19 cellular contexts compared by ENCODE assay signal in the genomic region with DNA sequence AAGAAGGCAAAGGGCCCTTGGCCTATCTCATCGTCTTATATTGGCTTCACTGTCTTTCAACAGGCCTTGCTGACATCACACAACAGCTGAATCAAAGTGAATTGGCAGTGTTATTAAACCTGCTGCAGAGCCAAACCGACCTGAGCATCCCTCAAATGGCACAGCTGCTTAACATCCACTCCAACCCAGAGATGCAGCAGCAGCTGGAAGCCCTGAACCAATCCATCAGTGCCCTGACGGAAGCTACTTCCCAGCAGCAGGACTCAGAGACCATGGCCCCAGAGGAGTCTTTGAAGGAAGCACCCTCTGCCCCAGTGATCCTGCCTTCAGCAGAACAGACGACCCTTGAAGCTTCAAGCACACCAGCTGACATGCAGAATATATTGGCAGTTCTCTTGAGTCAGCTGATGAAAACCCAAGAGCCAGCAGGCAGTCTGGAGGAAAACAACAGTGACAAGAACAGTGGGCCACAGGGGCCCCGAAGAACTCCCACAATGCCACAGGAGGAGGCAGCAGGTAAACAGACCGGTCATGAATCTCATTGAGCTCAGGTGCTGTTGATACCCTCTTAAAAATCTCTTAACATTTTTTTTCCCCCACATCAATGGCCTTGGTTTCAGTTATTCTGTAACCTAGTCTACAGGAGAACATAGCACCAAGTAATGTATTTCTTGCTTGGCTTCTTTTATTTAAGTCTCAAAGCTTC.
DNase-seq lines count a peak whose midpoint lies in the region; ATAC-seq and TF ChIP-seq lines count a peak whose summit lies in the region.
"Had no signal": no experiment of that assay in that cellular context is flagged by ENCODE, and none has a peak within 500 bp of the region (broad histone marks: within the 10 kb centered on the region; RNA-seq: fewer than 3 reads in every experiment).

No MANE protein-coding gene starts in this region.

- no peaks in the 10 kb centered on the region; the same call in none of the 2 replicates for H3F3A ChIP-seq in GM23338 (replicated peaks; ENCODE audit: low read depth)

- no peak overlapping the region for H3K4me3 Mint-ChIP-seq in GM23338

- H3K4me1 Mint-ChIP-seq in GM23338 = no peaks in the 10 kb centered on the region

- H3K4me2 ChIP-seq in GM23338 = no peak overlapping the region
- H3K4me2 ChIP-seq: BLaER1 treated with 17β-estradiol and CSF1 and Interleukin-3, amounts not matched to agents 10 nM and 100 nM had no signal

- H3K36me3 Mint-ChIP-seq in GM23338 (ENCODE audit: low read depth) = peaks cover 70% of the 10 kb centered on the region

- WGBS in heart left ventricle, 4 donors = 49 to 69% (median 59%) methylated on average over 6 of the region's 6 CpGs

- ATAC-seq in GM23338 (no peak), heart left ventricle (no peak)
- ATAC-seq: PC-3, SK-N-SH treated with all-trans-retinoic acid at 6 μM for 48 hours had no signal

- H2AFZ ChIP-seq in GM23338 = no peak overlapping the region

- no peaks in the 10 kb centered on the region for H3K9me3 ChIP-seq in heart left ventricle
- H3K9me3 ChIP-seq: BLaER1 treated with 17β-estradiol and CSF1 and Interleukin-3, amounts not matched to agents 10 nM and 100 nM had no signal

- H3K9me3 Mint-ChIP-seq in GM23338 = no peaks in the 10 kb centered on the region; the same call in 2 of the 3 replicates

- intact Hi-C loops in dorsolateral prefrontal cortex (cut with DNase I) = loop anchor here in 1 of 2 donors (5.0 kb wide), 1 partner anchor 226 kb away; no protein-coding TSS in a partner anchor
- intact Hi-C loops in heart left ventricle (cut with DNase I) = loop anchor here in 3 of 10 donors (5.0 to 10.0 kb wide), 2 partner anchors 91 to 96 kb away; no protein-coding TSS in a partner anchor

- no peak for TF ChIP-seq CTCF in GM23338 (conservative IDR thresholded peaks at IDR 0.05; ENCODE audit: low read depth in 2 of 2)
- TF ChIP-seq CTCF in dorsolateral prefrontal cortex (IDR thresholded peaks at IDR 0.05 in 54 of 56, conservative IDR thresholded peaks at IDR 0.05 in 2 of 56; ENCODE audit: low read depth in 1 of 56, partially characterized antibody in 56 of 56) = no peak
- TF ChIP-seq CTCF in heart left ventricle (IDR thresholded peaks at IDR 0.05) = no peak

- H3K27ac ChIP-seq in GM23338 (ENCODE audit: low read depth) (peak overlapping the region; percentile 8; the same call in 1 of the 2 replicates), dorsolateral prefrontal cortex (peak overlapping the region in 44 of 59 donors; percentile 6 to 79 (median 50)), heart left ventricle (no peak overlapping the region)
- H3K27ac ChIP-seq: BLaER1 treated with 17β-estradiol and CSF1 and Interleukin-3, amounts not matched to agents 10 nM and 100 nM had no signal

- H3K79me2 ChIP-seq in GM23338 (replicated peaks; ENCODE audit: insufficient read depth) = no peaks in the 10 kb centered on the region

- no peaks in the 10 kb centered on the region for H3K4me1 ChIP-seq in GM23338 (ENCODE audit: insufficient read depth)
- H3K4me1 ChIP-seq in heart left ventricle = peaks cover 0 to 12% (median 0%) of the 10 kb centered on the region in 12 donors

- no peak overlapping the region for H3K27ac Mint-ChIP-seq in GM23338

- DNase-seq in Ammon's horn (ENCODE audit: low spot score) (peak; percentile 20), GM23338 (ENCODE audit: low spot score) (no peak), dorsolateral prefrontal cortex (no peak), pons (ENCODE audit: low spot score) (peak; percentile 62), H7 (no peak), heart left ventricle (no peak), KG1 (lab: John Stamatoyannopoulos, UW) (no peak)
- DNase-seq: DND-41, HCEC 1CT, NCI-H1092 treated with DMSO at 0.1 percent for 48 hours, NCI-H146, NCI-H2081 treated with DMSO at 0.1 percent for 48 hours, NCI-H2227 treated with DMSO at 0.1 percent for 48 hours, NCI-H524, PC-3, RPMI8226, SHP77 treated with DMSO at 0.1 percent for 48 hours had no signal

- no peaks in the 10 kb centered on the region for H3K27me3 ChIP-seq in GM23338 (ENCODE audit: insufficient read depth)
- H3K27me3 ChIP-seq in dorsolateral prefrontal cortex = no peaks in the 10 kb centered on the region
- H3K27me3 ChIP-seq in H7 (ENCODE audit: control insufficient read depth, insufficient read depth, low read length) = no peaks in the 10 kb centered on the region
- H3K27me3 ChIP-seq in heart left ventricle = no peaks in the 10 kb centered on the region
- H3K27me3 ChIP-seq: BLaER1 treated with 17β-estradiol and CSF1 and Interleukin-3, amounts not matched to agents 10 nM and 100 nM had no signal

- H3K4me3 ChIP-seq in GM23338 (no peak overlapping the region), dorsolateral prefrontal cortex (no peak overlapping the region), H7 (ENCODE audit: insufficient read depth, low read depth, low read length) (no peak overlapping the region), heart left ventricle (no peak overlapping the region)
- H3K4me3 ChIP-seq: BLaER1 treated with 17β-estradiol and CSF1 and Interleukin-3, amounts not matched to agents 10 nM and 100 nM had no signal

- H4K20me1 ChIP-seq in GM23338 (replicated peaks; ENCODE audit: insufficient read depth) = peaks cover 13% of the 10 kb centered on the region; the same call in 1 of the 2 replicates

- TF ChIP-seq POLR2A in heart left ventricle (IDR thresholded peaks at IDR 0.05) = no peak

- H3K27me3 Mint-ChIP-seq in GM23338 (ENCODE audit: insufficient read depth, low read depth, poor library complexity) = peaks cover 1% of the 10 kb centered on the region

- no peaks in the 10 kb centered on the region for H3K9me2 ChIP-seq in GM23338 (ENCODE audit: insufficient read depth)

- H3K36me3 ChIP-seq in GM23338 (ENCODE audit: insufficient read depth) (peaks cover 50% of the 10 kb centered on the region), H7 (replicated peaks; ENCODE audit: control insufficient read depth, insufficient read depth, low read length) (peaks cover 21% of the 10 kb centered on the region), heart left ventricle (peaks cover 3 to 100% (median 99%) of the 10 kb centered on the region in 9 donors)

TF ChIP-seq in GM23338, 12 proteins besides CTCF, POLR2A, EP300 and RAD21 (continues in another document):
- no peak for TF ChIP-seq CREB1 (CRISPR knock-in tag; IDR thresholded peaks at IDR 0.05; ENCODE audit: low read depth)
- TF ChIP-seq POLR2AphosphoS5 (IDR thresholded peaks at IDR 0.05; ENCODE audit: low read depth) = no peak
- TF ChIP-seq JUNB (IDR thresholded peaks at IDR 0.05; ENCODE audit: unreplicated experiment) = no peak
- TF ChIP-seq, protein P1, sequence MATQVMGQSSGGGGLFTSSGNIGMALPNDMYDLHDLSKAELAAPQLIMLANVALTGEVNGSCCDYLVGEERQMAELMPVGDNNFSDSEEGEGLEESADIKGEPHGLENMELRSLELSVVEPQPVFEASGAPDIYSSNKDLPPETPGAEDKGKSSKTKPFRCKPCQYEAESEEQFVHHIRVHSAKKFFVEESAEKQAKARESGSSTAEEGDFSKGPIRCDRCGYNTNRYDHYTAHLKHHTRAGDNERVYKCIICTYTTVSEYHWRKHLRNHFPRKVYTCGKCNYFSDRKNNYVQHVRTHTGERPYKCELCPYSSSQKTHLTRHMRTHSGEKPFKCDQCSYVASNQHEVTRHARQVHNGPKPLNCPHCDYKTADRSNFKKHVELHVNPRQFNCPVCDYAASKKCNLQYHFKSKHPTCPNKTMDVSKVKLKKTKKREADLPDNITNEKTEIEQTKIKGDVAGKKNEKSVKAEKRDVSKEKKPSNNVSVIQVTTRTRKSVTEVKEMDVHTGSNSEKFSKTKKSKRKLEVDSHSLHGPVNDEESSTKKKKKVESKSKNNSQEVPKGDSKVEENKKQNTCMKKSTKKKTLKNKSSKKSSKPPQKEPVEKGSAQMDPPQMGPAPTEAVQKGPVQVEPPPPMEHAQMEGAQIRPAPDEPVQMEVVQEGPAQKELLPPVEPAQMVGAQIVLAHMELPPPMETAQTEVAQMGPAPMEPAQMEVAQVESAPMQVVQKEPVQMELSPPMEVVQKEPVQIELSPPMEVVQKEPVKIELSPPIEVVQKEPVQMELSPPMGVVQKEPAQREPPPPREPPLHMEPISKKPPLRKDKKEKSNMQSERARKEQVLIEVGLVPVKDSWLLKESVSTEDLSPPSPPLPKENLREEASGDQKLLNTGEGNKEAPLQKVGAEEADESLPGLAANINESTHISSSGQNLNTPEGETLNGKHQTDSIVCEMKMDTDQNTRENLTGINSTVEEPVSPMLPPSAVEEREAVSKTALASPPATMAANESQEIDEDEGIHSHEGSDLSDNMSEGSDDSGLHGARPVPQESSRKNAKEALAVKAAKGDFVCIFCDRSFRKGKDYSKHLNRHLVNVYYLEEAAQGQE (IDR thresholded peaks at IDR 0.05; ENCODE audit: unreplicated experiment) = no peak
- TF ChIP-seq ZNF331 (CRISPR knock-in tag; IDR thresholded peaks at IDR 0.05; ENCODE audit: low read depth) = no peak
- no peak for TF ChIP-seq EZH2phosphoT487 (IDR thresholded peaks at IDR 0.05; ENCODE audit: unreplicated experiment)
- TF ChIP-seq NANOG (IDR thresholded peaks at IDR 0.05; ENCODE audit: borderline replicate concordance) = no peak
- no peak for TF ChIP-seq EZH2 (IDR thresholded peaks at IDR 0.05; ENCODE audit: low read depth, unreplicated experiment)
- no peak for TF ChIP-seq ZNF114 (CRISPR knock-in tag; IDR thresholded peaks at IDR 0.05)

Comparison
In these comparisons a context has a peak if more than half of its experiments do, and no peak if none do; other contexts are left out.
1. DNase-seq: peak in Ammon's horn (single experiment) and pons (single experiment); none in GM23338 (single experiment), dorsolateral prefrontal cortex (0 of 10), H7 (single experiment), heart left ventricle (0 of 5) and KG1 (single experiment).
2. H3K27ac ChIP-seq: peak in GM23338 (single experiment) and dorsolateral prefrontal cortex (44 of 59); none in heart left ventricle (0 of 12).